Comparison of ENCODE assay signal across 8 cellular contexts in genomic region chr2:128178650-128179460, GRCh38.
A peak's percentile ranks its signal among the peaks of the same experiment; 100 is the strongest.
DNase-seq lines count a peak whose midpoint lies in the region; ATAC-seq and TF ChIP-seq lines count a peak whose summit lies in the region.

No MANE protein-coding gene starts in this region.

- no peak overlapping the region for H3K4me3 Mint-ChIP-seq in HFFc6
- no peak overlapping the region for H3K4me3 Mint-ChIP-seq in activated naive CD8-positive, alpha-beta T cell treated with anti-CD3 and anti-CD28 coated beads, Interleukin-2, amount 10 ng/mL, durations not matched to agents 7 days and 5 days

- peaks cover 28% of the 10 kb centered on the region for H3K4me1 Mint-ChIP-seq in HFFc6 (ENCODE audit: low read depth)
- no peaks in the 10 kb centered on the region for H3K4me1 Mint-ChIP-seq in activated naive CD8-positive, alpha-beta T cell treated with anti-CD3 and anti-CD28 coated beads, Interleukin-2, amount 10 ng/mL, durations not matched to agents 7 days and 5 days

- peak; percentile 68 for ATAC-seq in activated naive CD8-positive, alpha-beta T cell treated with anti-CD3 and anti-CD28 coated beads, Interleukin-2, amount 10 ng/mL, durations not matched to agents 7 days and 5 days (ENCODE audit: low read depth)
- ATAC-seq in left cardiac atrium = peak; percentile 82 to 85
- ATAC-seq in HG03439 (IDR thresholded peaks at IDR 0.05; ENCODE audit: unreplicated experiment) = no peak
- ATAC-seq in HG02571 (IDR thresholded peaks at IDR 0.05; ENCODE audit: unreplicated experiment) = no peak

- no peaks in the 10 kb centered on the region for H3K9me3 Mint-ChIP-seq in HFFc6
- no peaks in the 10 kb centered on the region for H3K9me3 Mint-ChIP-seq in activated naive CD8-positive, alpha-beta T cell treated with anti-CD3 and anti-CD28 coated beads, Interleukin-2, amount 10 ng/mL, durations not matched to agents 7 days and 5 days

- H3K27ac Mint-ChIP-seq in HFFc6 = peak overlapping the region; percentile 49
- no peak overlapping the region for H3K27ac Mint-ChIP-seq in activated naive CD8-positive, alpha-beta T cell treated with anti-CD3 and anti-CD28 coated beads, Interleukin-2, amount 10 ng/mL, durations not matched to agents 7 days and 5 days

- no peaks in the 10 kb centered on the region; the same call in 1 of the 2 replicates for H3K27me3 Mint-ChIP-seq in HFFc6 (ENCODE audit: insufficient read depth)
- no peaks in the 10 kb centered on the region for H3K27me3 Mint-ChIP-seq in activated naive CD8-positive, alpha-beta T cell treated with anti-CD3 and anti-CD28 coated beads, Interleukin-2, amount 10 ng/mL, durations not matched to agents 7 days and 5 days

- POLR2A ChIA-PET in activated naive CD8-positive, alpha-beta T cell treated with anti-CD3 and anti-CD28 coated beads, Interleukin-2, amount 10 ng/mL, durations not matched to agents 7 days and 5 days (lab: Charles Lee) = no interaction called here

- peaks cover 32% of the 10 kb centered on the region for H3K36me3 Mint-ChIP-seq in HFFc6 (ENCODE audit: low read depth)
- H3K36me3 Mint-ChIP-seq in activated naive CD8-positive, alpha-beta T cell treated with anti-CD3 and anti-CD28 coated beads, Interleukin-2, amount 10 ng/mL, durations not matched to agents 7 days and 5 days = peaks cover 40% of the 10 kb centered on the region

- intact Hi-C loops in left cardiac atrium (cut with DNase I) = loop anchor here in 1 of 2 donors (10.0 kb wide), 1 partner anchor 136 kb away; the partner anchor contains the start of gene HS6ST1

- peak; percentile 88 for TF ChIP-seq CTCF in HFFc6 (IDR thresholded peaks at IDR 0.05)

- DNase-seq in ELF-1 (ENCODE audit: low read depth, low spot score) (peak; percentile 54), HFFc6 (peak; percentile 75), OCI-M1 (lab: John Stamatoyannopoulos, UW) (peak; percentile 56), left cardiac atrium (peak; percentile 62), pulmonary artery endothelial cell (ENCODE audit: low read depth, low spot score) (peak; percentile 47)
- peak; percentile 48 for DNase-seq in activated naive CD8-positive, alpha-beta T cell treated with anti-CD3 and anti-CD28 coated beads, Interleukin-2, amount 10 ng/mL, durations not matched to agents 7 days and 5 days

Comparison
In these comparisons a context has a peak if more than half of its experiments do, and no peak if none do; other contexts are left out.
1. ATAC-seq: peak in activated naive CD8-positive, alpha-beta T cell treated with anti-CD3 and anti-CD28 coated beads, Interleukin-2, amount 10 ng/mL, durations not matched to agents 7 days and 5 days (single experiment) and left cardiac atrium (2 of 2); none in HG03439 (single experiment) and HG02571 (single experiment).
2. Peak in every context shown above with its lines, with median percentiles within 50 percentile points of each other: DNase-seq.